Comparison of ENCODE assay signal across 8 cellular contexts in the genomic region with DNA sequence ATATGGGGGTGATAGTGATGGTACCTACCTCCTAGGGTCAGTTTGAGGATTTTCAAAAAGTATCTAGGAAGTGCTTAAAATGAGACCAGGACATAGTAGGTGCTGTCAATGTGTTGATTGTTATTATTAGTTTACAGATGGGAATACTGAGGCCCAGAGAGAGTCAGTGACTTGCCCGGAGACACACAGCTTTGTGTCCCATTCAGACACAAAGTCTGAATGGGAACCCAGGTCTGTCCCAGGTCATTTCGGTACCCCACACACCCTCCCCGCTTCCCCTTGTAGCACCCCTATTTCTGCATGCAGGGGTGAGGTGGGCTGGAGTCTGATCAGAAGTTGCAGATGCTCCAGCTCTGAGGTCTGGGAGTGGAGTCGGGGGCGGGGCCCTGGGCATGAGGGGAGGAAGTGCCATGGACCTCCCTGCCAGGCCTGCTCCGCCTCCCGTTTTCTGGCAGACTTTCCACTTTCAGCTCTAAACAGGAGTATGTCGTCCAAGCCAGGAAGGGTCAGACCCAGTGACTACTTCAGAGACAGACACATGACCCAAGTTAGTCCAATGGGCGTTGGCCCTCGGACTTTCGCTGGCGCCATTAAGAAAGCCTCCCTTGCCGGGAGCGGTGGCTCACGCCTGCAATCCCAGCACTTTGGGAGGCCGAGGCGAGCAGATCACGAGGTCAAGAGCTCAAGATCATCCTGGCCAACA. TPM values are rescaled to one million over a fixed set of nuclear protein-coding genes. Genes with fewer than 3 reads are reported as not detected.
A peak's percentile ranks its signal among the peaks of the same experiment; 100 is the strongest.
DNase-seq lines count a peak whose midpoint lies in the region; ATAC-seq and TF ChIP-seq lines count a peak whose summit lies in the region.
"Had no signal": no experiment of that assay in that cellular context is flagged by ENCODE, and none has a peak within 500 bp of the region (broad histone marks: within the 10 kb centered on the region; RNA-seq: fewer than 3 reads in every experiment).

No MANE protein-coding gene starts in this region.

- peak overlapping the region; percentile 25 for H3K4me3 Mint-ChIP-seq in activated CD8-positive, alpha-beta T cell treated with anti-CD3 and anti-CD28 coated beads for 36 hours

- peak overlapping the region; percentile 82 for H3K27ac Mint-ChIP-seq in activated CD8-positive, alpha-beta T cell treated with anti-CD3 and anti-CD28 coated beads for 36 hours

- peaks cover 12% of the 10 kb centered on the region for H3K36me3 Mint-ChIP-seq in activated CD8-positive, alpha-beta T cell treated with anti-CD3 and anti-CD28 coated beads for 36 hours (ENCODE audit: low read depth)

- CTCF ChIA-PET in activated CD8-positive, alpha-beta T cell treated with anti-CD3 and anti-CD28 coated beads for 36 hours (lab: Charles Lee), result interaction anchor here (0.8 to 6.5 kb wide), 10 partner anchors 12 to 167 kb away, joined by 3 to 48 read pairs (median 8); no protein-coding TSS in a partner anchor

- no peak overlapping the region for H3K27ac ChIP-seq in right cardiac atrium (ENCODE audit: low read length)

- H3K9me3 ChIP-seq in BE2C (no peaks in the 10 kb centered on the region), right cardiac atrium (ENCODE audit: control insufficient read depth, low read length) (no peaks in the 10 kb centered on the region)
- H3K9me3 ChIP-seq: HAP-1 had no signal

- POLR2A ChIA-PET in activated CD8-positive, alpha-beta T cell treated with anti-CD3 and anti-CD28 coated beads for 36 hours (lab: Charles Lee), result interaction anchor here (0.6 to 22.8 kb wide), 6 partner anchors 13 to 62 kb away, joined by 3 to 294 read pairs (median 4); partner anchors contain the start of genes PDLIM7 and PRR7

- ATAC-seq in activated CD8-positive, alpha-beta T cell treated with anti-CD3 and anti-CD28 coated beads for 36 hours, result no peak
- ATAC-seq in right cardiac atrium, result peak; percentile 7 to 22
- ATAC-seq in GM18517 (IDR thresholded peaks at IDR 0.05; ENCODE audit: unreplicated experiment), result no peak

- 71% methylated on average over 18 of the region's 18 CpGs for WGBS in right cardiac atrium

- intact Hi-C loops in activated CD8-positive, alpha-beta T cell treated with anti-CD3 and anti-CD28 coated beads for 36 hours (cut with micrococcal nuclease), result no loop called here
- intact Hi-C loops in right cardiac atrium (cut with DNase I), result no loop called here

- TF ChIP-seq CTCF in BE2C (IDR thresholded peaks at IDR 0.05; ENCODE audit: low read depth, low read length), result no peak
- no peak for TF ChIP-seq CTCF in activated CD8-positive, alpha-beta T cell treated with anti-CD3 and anti-CD28 coated beads for 36 hours (IDR thresholded peaks at IDR 0.05)

- H3K27me3 ChIP-seq in BE2C, result no peaks in the 10 kb centered on the region
- no peaks in the 10 kb centered on the region for H3K27me3 ChIP-seq in right cardiac atrium (ENCODE audit: control insufficient read depth, insufficient read depth)

- no peaks in the 10 kb centered on the region for H3K9me3 Mint-ChIP-seq in activated CD8-positive, alpha-beta T cell treated with anti-CD3 and anti-CD28 coated beads for 36 hours

- H3K4me3 ChIP-seq in BE2C (ENCODE audit: low read depth, low read length), result no peak overlapping the region
- no peak overlapping the region for H3K4me3 ChIP-seq in right cardiac atrium (ENCODE audit: low read length)
- H3K4me3 ChIP-seq: HAP-1 had no signal

- H3K36me3 ChIP-seq in BE2C, result peaks cover 12% of the 10 kb centered on the region

- H3K4me1 ChIP-seq in BE2C, result peaks cover 26% of the 10 kb centered on the region
- peaks cover 8% of the 10 kb centered on the region for H3K4me1 ChIP-seq in right cardiac atrium (ENCODE audit: control insufficient read depth, insufficient read depth, low read length)

- peaks cover 56% of the 10 kb centered on the region for H3K4me1 Mint-ChIP-seq in activated CD8-positive, alpha-beta T cell treated with anti-CD3 and anti-CD28 coated beads for 36 hours (ENCODE audit: low read depth)

- peak; percentile 59 for DNase-seq in BE2C
- DNase-seq in activated CD8-positive, alpha-beta T cell treated with anti-CD3 and anti-CD28 coated beads for 36 hours, result peak; percentile 23
- DNase-seq in right cardiac atrium, result peak; percentile 70 to 85 (median 82)
- no peak for DNase-seq in NCI-H1694 treated with DMSO at 0.1 percent for 48 hours (lab: John Stamatoyannopoulos, UW)
- DNase-seq in HuH-7 (ENCODE audit: low spot score), result no peak
- DNase-seq: NCI-H2029 treated with DMSO at 0.1 percent for 48 hours had no signal

- no peaks in the 10 kb centered on the region for H3K27me3 Mint-ChIP-seq in activated CD8-positive, alpha-beta T cell treated with anti-CD3 and anti-CD28 coated beads for 36 hours

RNA-seq across cellular contexts. Expression of gene DBN1, which starts 3.2 kb away (rescaled TPM):
- 454 TPM for polyA plus RNA-seq in BE2C (2012; ENCODE audit: insufficient read depth, insufficient read length, low read depth)
- total RNA-seq in activated CD8-positive, alpha-beta T cell treated with anti-CD3 and anti-CD28 coated beads for 36 hours, result 100 to 1,000 TPM; 101 to 105 TPM
- 10 to 100 TPM; 15.3 to 44.8 (median 25.3) TPM for total RNA-seq in right cardiac atrium
- 17.7 TPM for polyA plus RNA-seq in right cardiac atrium

RNA-seq across cellular contexts. Expression of gene PDLIM7, which starts 20.7 kb away (rescaled TPM):
- polyA plus RNA-seq in BE2C (2012; ENCODE audit: insufficient read depth, insufficient read length, low read depth), result 84.1 TPM
- 10 to 100 TPM; 68.4 to 73.0 TPM for total RNA-seq in activated CD8-positive, alpha-beta T cell treated with anti-CD3 and anti-CD28 coated beads for 36 hours
- total RNA-seq in right cardiac atrium, result 10 to 100 TPM; 35.0 to 71.5 (median 47.0) TPM
- polyA plus RNA-seq in right cardiac atrium, result 61.9 TPM

RNA-seq across cellular contexts. Expression of gene PRR7, which starts 30.1 kb away (rescaled TPM):
- polyA plus RNA-seq in BE2C (2012; ENCODE audit: insufficient read depth, insufficient read length, low read depth), result 84.9 TPM
- total RNA-seq in activated CD8-positive, alpha-beta T cell treated with anti-CD3 and anti-CD28 coated beads for 36 hours, result 10 to 100 TPM; 32.6 to 36.4 TPM
- total RNA-seq in right cardiac atrium, result under 1 TPM in 3 of 4 donors, not detected in 1; 0.33 to 0.45 (median 0.35) TPM
- 0.27 TPM for polyA plus RNA-seq in right cardiac atrium

RNA-seq across cellular contexts. Expression of gene DOK3, which starts 32.9 kb away (rescaled TPM):
- polyA plus RNA-seq in BE2C (2012; ENCODE audit: insufficient read depth, insufficient read length, low read depth), result 33.9 TPM
- total RNA-seq in activated CD8-positive, alpha-beta T cell treated with anti-CD3 and anti-CD28 coated beads for 36 hours, result 1 to 10 TPM; 7.4 to 8.0 TPM
- 1 to 10 TPM; 3.1 to 4.5 (median 3.9) TPM for total RNA-seq in right cardiac atrium
- polyA plus RNA-seq in right cardiac atrium, result 1.4 TPM

RNA-seq across cellular contexts. Expression of gene DDX41, which starts 40.1 kb away (rescaled TPM):
- 914 TPM for polyA plus RNA-seq in BE2C (2012; ENCODE audit: insufficient read depth, insufficient read length, low read depth)
- 100 to 1,000 TPM; 226 to 228 TPM for total RNA-seq in activated CD8-positive, alpha-beta T cell treated with anti-CD3 and anti-CD28 coated beads for 36 hours
- 10 to 100 TPM; 36.0 to 43.5 (median 40.3) TPM for total RNA-seq in right cardiac atrium
- polyA plus RNA-seq in right cardiac atrium, result 30.5 TPM

Comparison
In these comparisons a context has a peak if more than half of its experiments do, and no peak if none do; other contexts are left out.
1. DNase-seq: peak in BE2C (single experiment), activated CD8-positive, alpha-beta T cell treated with anti-CD3 and anti-CD28 coated beads for 36 hours (single experiment) and right cardiac atrium (3 of 3); none in NCI-H1694 treated with DMSO at 0.1 percent for 48 hours (single experiment) and HuH-7 (single experiment).
2. ATAC-seq: peak in right cardiac atrium (2 of 2); none in activated CD8-positive, alpha-beta T cell treated with anti-CD3 and anti-CD28 coated beads for 36 hours (single experiment) and GM18517 (single experiment).
3. RNA of gene PRR7, which starts 30.1 kb away (total RNA-seq): 32.6 to 36.4 TPM in activated CD8-positive, alpha-beta T cell treated with anti-CD3 and anti-CD28 coated beads for 36 hours; 0.33 to 0.45 TPM in right cardiac atrium; every median in the first group is over 10 times any median in the second.